In genomic region chr2:8999802-9000201, GRCh38 we compare ENCODE assay signal across 1 cellular context.
A peak's percentile ranks its signal among the peaks of the same experiment; 100 is the strongest.
TF ChIP-seq lines count a peak whose summit lies in the region.

No MANE protein-coding gene starts in this region.

TF ChIP-seq in GM12878, 131 proteins besides CTCF, POLR2A, EP300 and RAD21:
- TF ChIP-seq ATF2 (IDR thresholded peaks at IDR 0.05; ENCODE audit: low read length) (no peak), EGR1 (IDR thresholded peaks at IDR 0.05; ENCODE audit: borderline replicate concordance in 1 of 2, low read depth in 2 of 2, low read length in 2 of 2) (no peak), SPI1 (IDR thresholded peaks at IDR 0.05; ENCODE audit: borderline replicate concordance, insufficient read depth, low read depth, low read length) (peak; percentile 37; the same call in 1 of the 2 replicates)
